Comparison of ENCODE assay signal across 8 cellular contexts in the genomic region with DNA sequence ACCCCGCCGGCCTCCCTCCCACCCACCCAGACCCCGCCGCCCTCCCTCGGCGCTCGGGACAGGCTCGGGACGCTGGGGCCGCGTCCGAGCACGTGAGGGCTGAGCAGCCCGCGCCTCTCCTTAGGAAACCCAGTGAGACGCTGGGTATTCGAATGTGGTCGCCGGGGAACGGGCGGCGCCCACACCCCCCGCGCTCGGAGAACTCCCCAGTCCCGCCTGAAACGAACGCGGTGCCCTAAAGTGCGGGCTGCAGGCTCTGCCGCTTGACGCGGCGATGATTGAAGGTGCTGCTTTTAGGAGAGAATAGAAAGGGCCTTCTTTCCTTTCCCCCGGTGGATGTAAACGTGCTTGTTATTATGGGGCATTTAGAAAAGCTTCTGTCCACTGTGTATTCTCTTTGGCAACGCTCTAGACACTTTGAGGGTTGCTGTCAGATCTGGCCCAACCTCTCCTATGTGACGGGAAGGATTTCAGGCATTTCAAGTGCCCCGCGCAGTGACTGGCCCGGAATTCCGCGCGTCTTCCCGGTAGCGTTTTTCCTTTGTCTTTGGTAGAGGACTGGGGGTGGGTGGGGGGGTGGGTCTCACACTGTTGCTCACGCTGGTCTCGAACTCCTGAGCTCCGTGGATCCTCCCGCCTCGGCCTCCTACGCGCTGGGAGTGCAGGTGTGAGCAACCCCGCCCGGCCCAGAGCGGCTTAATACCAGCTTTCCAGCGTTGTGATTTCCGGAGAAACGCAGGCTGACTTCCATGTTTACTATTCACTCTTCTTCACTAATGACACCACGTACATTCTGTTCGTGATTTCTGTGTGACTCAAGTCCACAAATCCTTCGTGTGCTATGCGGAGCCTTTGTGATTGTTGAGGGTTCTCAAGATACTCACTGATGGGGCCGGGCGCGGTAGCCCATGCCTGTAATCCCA. TPM values are rescaled to one million over a fixed set of nuclear protein-coding genes. Genes with fewer than 3 reads are reported as not detected.
DNase-seq lines count a peak whose midpoint lies in the region; ATAC-seq and TF ChIP-seq lines count a peak whose summit lies in the region.

No MANE protein-coding gene starts in this region.

- H3K4me3 ChIP-seq in adrenal gland (peak overlapping the region in 3 of 4 donors; percentile 25 to 62 (median 46)), hepatocyte (peak overlapping the region; percentile 66)

- intact Hi-C loops in adrenal gland (cut with DNase I): no loop called here
- intact Hi-C loops in sciatic nerve (cut with DNase I): no loop called here

- 12 to 90% (median 14%) methylated on average over 5 to 66 of the region's 66 CpGs for WGBS in adrenal gland, 4 donors
- WGBS in hepatocyte (ENCODE audit: low lambda C conversion rate, missing lambda C conversion rate): 18% methylated on average over 53 of the region's 66 CpGs

- no peaks in the 10 kb centered on the region for H3K79me2 ChIP-seq in hepatocyte

- DNase-seq in GM10266 (ENCODE audit: extremely low spot score) (peak; percentile 59), SHP77 treated with DMSO at 0.1 percent for 48 hours (lab: John Stamatoyannopoulos, UW) (peak; percentile 28), adrenal gland (peak in 6 of 7 donors; percentile 31 to 62 (median 58)), hepatocyte (ENCODE audit: low spot score) (peak; percentile 35), sciatic nerve (ENCODE audit: low spot score) (no peak), NCI-H2107 (lab: John Stamatoyannopoulos, UW) (no peak)

- H4K20me1 ChIP-seq in hepatocyte (ENCODE audit: insufficient read depth, poor library complexity, severe bottlenecking): no peaks in the 10 kb centered on the region

- TF ChIP-seq CTCF in GM10266 (IDR thresholded peaks at IDR 0.05; ENCODE audit: control insufficient read depth, insufficient read depth, low read depth, missing control alignments) (no peak), adrenal gland (IDR thresholded peaks at IDR 0.05) (no peak), hepatocyte (IDR thresholded peaks at IDR 0.05; ENCODE audit: poor library complexity) (no peak)

- H3K9me2 ChIP-seq in hepatocyte (replicated peaks; ENCODE audit: insufficient read depth): no peaks in the 10 kb centered on the region

- H3K9me3 ChIP-seq in adrenal gland (replicated peaks in 1 of 3): no peaks in the 10 kb centered on the region
- no peaks in the 10 kb centered on the region for H3K9me3 ChIP-seq in hepatocyte (ENCODE audit: low read depth)

- peak overlapping the region; percentile 98 for H3K4me2 ChIP-seq in hepatocyte

- H3K27me3 ChIP-seq in adrenal gland (no peaks in the 10 kb centered on the region), hepatocyte (no peaks in the 10 kb centered on the region)

- H3K4me1 ChIP-seq in adrenal gland (replicated peaks in 1 of 2): peaks cover 5 to 27% of the 10 kb centered on the region in 2 donors
- peaks cover 3% of the 10 kb centered on the region for H3K4me1 ChIP-seq in hepatocyte (ENCODE audit: insufficient read depth)

- no peak for TF ChIP-seq POLR2A in adrenal gland (IDR thresholded peaks at IDR 0.05)

- H3K27ac ChIP-seq in adrenal gland (peak overlapping the region in 4 of 5 donors; percentile 35 to 87 (median 76)), hepatocyte (peak overlapping the region; percentile 87)

- peak overlapping the region; percentile 95 for H2AFZ ChIP-seq in hepatocyte

- H3K36me3 ChIP-seq in adrenal gland (replicated peaks in 1 of 2): no peaks in the 10 kb centered on the region
- H3K36me3 ChIP-seq in hepatocyte (replicated peaks; ENCODE audit: insufficient read depth, low read depth): no peaks in the 10 kb centered on the region

- ATAC-seq in HG03066 (IDR thresholded peaks at IDR 0.05; ENCODE audit: low read depth, unreplicated experiment) (peak; percentile 5), sciatic nerve (peak; percentile 45), HG03565 (IDR thresholded peaks at IDR 0.05; ENCODE audit: unreplicated experiment) (no peak)

RNA-seq across cellular contexts. Expression of gene FOXK2, which starts 21.8 kb away (rescaled TPM):
- total RNA-seq in adrenal gland (100 to 1,000 TPM in 1 of 8 donors, 10 to 100 TPM in 7; 30.5 to 138 (median 49.0) TPM), hepatocyte (30.2 and 40.9 TPM in 2 replicates), sciatic nerve (59.9 TPM)
- polyA plus RNA-seq in adrenal gland (10 to 100 TPM; 33.2 to 43.0 (median 38.9) TPM), hepatocyte (29.5 and 37.7 TPM in 2 replicates)

RNA-seq across cellular contexts. Expression of gene NARF, which starts 39.2 kb away (rescaled TPM):
- 10 to 100 TPM; 21.8 to 65.6 (median 55.1) TPM for total RNA-seq in adrenal gland
- 100 to 1,000 TPM in 2 of 3 donors, 10 to 100 TPM in 1; 26.3 to 198 (median 116) TPM for polyA plus RNA-seq in adrenal gland
- total RNA-seq in hepatocyte: 43.9 and 54.9 TPM in 2 replicates
- 91.8 and 96.2 TPM in 2 replicates for polyA plus RNA-seq in hepatocyte
- total RNA-seq in sciatic nerve: 55.5 TPM

RNA-seq across cellular contexts. Expression of gene CYBC1, which starts 47.2 kb away (rescaled TPM):
- total RNA-seq in adrenal gland (100 to 1,000 TPM in 3 of 8 donors, 10 to 100 TPM in 5; 53.7 to 160 (median 88.2) TPM), hepatocyte (61.9 and 64.6 TPM in 2 replicates), sciatic nerve (94.5 TPM)
- polyA plus RNA-seq in adrenal gland (10 to 100 TPM; 38.9 to 73.9 (median 61.2) TPM), hepatocyte (76.6 and 81.6 TPM in 2 replicates)

Comparison
In these comparisons a context has a peak if more than half of its experiments do, and no peak if none do; other contexts are left out.
1. DNase-seq: peak in GM10266 (single experiment), SHP77 treated with DMSO at 0.1 percent for 48 hours (single experiment), adrenal gland (6 of 7) and hepatocyte (single experiment); none in sciatic nerve (single experiment) and NCI-H2107 (single experiment).